In the genomic region with DNA sequence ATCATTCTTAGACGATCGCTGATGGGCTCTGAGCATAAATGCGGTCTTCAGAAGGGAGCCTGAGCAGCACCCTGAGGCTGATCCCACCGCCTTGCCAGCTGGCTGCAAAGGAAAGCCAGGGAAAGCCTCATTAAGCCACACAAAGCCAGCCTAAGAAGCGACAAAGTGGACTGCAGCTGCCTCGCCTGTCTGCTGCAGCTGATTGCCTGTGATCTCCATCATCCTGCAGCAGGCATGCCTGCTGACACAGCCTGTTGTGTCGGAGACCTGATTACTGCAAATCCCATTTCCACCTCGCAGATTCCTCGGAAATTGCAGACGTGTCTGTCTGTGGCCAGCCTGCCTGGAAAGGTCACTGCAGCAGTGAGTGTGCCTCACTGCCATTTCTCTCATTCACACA, we compare ENCODE assay signal across 1 cellular context.
TF ChIP-seq lines count a peak whose summit lies in the region.

No MANE protein-coding gene starts in this region.

TF ChIP-seq in H1, 55 proteins besides CTCF, POLR2A, EP300 and RAD21 (continued from another document):
- TF ChIP-seq CHD7 (IDR thresholded peaks at IDR 0.05; ENCODE audit: insufficient replicate concordance, low read length), result no peak
- TF ChIP-seq POU5F1 (IDR thresholded peaks at IDR 0.05; ENCODE audit: low read depth, low read length), result no peak
- no peak for TF ChIP-seq BRCA1 (IDR thresholded peaks at IDR 0.05; ENCODE audit: low read depth, low read length)
- TF ChIP-seq ZNF274 (IDR thresholded peaks at IDR 0.05; ENCODE audit: borderline replicate concordance, extremely low read depth, low read length), result no peak
- TF ChIP-seq SRF (IDR thresholded peaks at IDR 0.05; ENCODE audit: low read depth, low read length), result no peak
- TF ChIP-seq SIN3A (conservative IDR thresholded peaks at IDR 0.05 in 1 of 2, IDR thresholded peaks at IDR 0.05 in 1 of 2; ENCODE audit: low read depth in 1 of 2, low read length in 2 of 2), result no peak
- no peak for TF ChIP-seq SP1 (IDR thresholded peaks at IDR 0.05; ENCODE audit: low read depth, low read length)
